ENCODE assay signal across 8 cellular contexts in genomic region chr17:64129765-64130558, GRCh38. TPM values are rescaled to one million over a fixed set of nuclear protein-coding genes. Genes with fewer than 3 reads are reported as not detected.
DNase-seq lines count a peak whose midpoint lies in the region; TF ChIP-seq lines count a peak whose summit lies in the region.

Gene ERN1 (minus strand): TSS chr17:64130144. CDS start chr17:64130029, 115 bp downstream.

- H4K20me1 ChIP-seq in Loucy (ENCODE audit: insufficient read depth, low read length, poor library complexity, severe bottlenecking) = peaks cover 3% of the 10 kb centered on the region

- no peaks in the 10 kb centered on the region for H3K27me3 ChIP-seq in Loucy (ENCODE audit: insufficient read depth, low read length, poor library complexity, severe bottlenecking)

- no peak for TF ChIP-seq CTCF in Loucy (conservative IDR thresholded peaks at IDR 0.05; ENCODE audit: low read length)
- TF ChIP-seq CTCF in fibroblast of the aortic adventitia (IDR thresholded peaks at IDR 0.05; ENCODE audit: insufficient read depth, low read length) = no peak
- TF ChIP-seq CTCF in nephron progenitor cell (IDR thresholded peaks at IDR 0.05) = no peak

- H3K4me1 Mint-ChIP-seq in nephron progenitor cell = peaks cover 42% of the 10 kb centered on the region
- peaks cover 65% of the 10 kb centered on the region for H3K4me1 Mint-ChIP-seq in stimulated activated naive CD8-positive, alpha-beta T cell treated with anti-CD3 and anti-CD28 coated beads, Interleukin-15, Interleukin-2, amounts not matched to agents 100 ng/mL and 50 ng/mL, for 24 hours (ENCODE audit: low read depth)

- H3K36me3 ChIP-seq in Loucy (ENCODE audit: insufficient read depth, low read length) = no peaks in the 10 kb centered on the region

- H3K4me3 Mint-ChIP-seq in nephron progenitor cell = peak within 1 kb of the TSS; percentile 88
- H3K4me3 Mint-ChIP-seq in stimulated activated naive CD8-positive, alpha-beta T cell treated with anti-CD3 and anti-CD28 coated beads, Interleukin-15, Interleukin-2, amounts not matched to agents 100 ng/mL and 50 ng/mL, for 24 hours = peak within 1 kb of the TSS; percentile 88

- H3K4me2 ChIP-seq in Loucy (ENCODE audit: low read depth, low read length, poor library complexity, severe bottlenecking) = peak within 1 kb of the TSS; percentile 99

- H3K9me3 ChIP-seq in Loucy (ENCODE audit: insufficient read depth, low read depth, low read length) = no peaks in the 10 kb centered on the region

- DNase-seq in EL = peak; percentile 93
- DNase-seq in GOT3 (lab: John Stamatoyannopoulos, UW) = peak; percentile 85
- DNase-seq in SIG-M5 (lab: John Stamatoyannopoulos, UW) = peak; percentile 44
- peak; percentile 96 for DNase-seq in activated effector memory CD4-positive, alpha-beta T cell treated with anti-CD3 and anti-CD28 coated beads, Interleukin-2, amount 50 U/mL, for 16 hours
- peak; percentile 91 for DNase-seq in fibroblast of the aortic adventitia (ENCODE audit: low read depth)
- peak; percentile 93 for DNase-seq in nephron progenitor cell

- peak within 1 kb of the TSS; percentile 86 for H3K9ac ChIP-seq in Loucy (ENCODE audit: low read depth, low read length, poor library complexity, severe bottlenecking)

- peaks cover 24% of the 10 kb centered on the region for H3K27me3 Mint-ChIP-seq in nephron progenitor cell (ENCODE audit: low read depth, poor library complexity)
- no peaks in the 10 kb centered on the region for H3K27me3 Mint-ChIP-seq in stimulated activated naive CD8-positive, alpha-beta T cell treated with anti-CD3 and anti-CD28 coated beads, Interleukin-15, Interleukin-2, amounts not matched to agents 100 ng/mL and 50 ng/mL, for 24 hours

- H3F3A ChIP-seq in Loucy (ENCODE audit: low read depth) = 0 out of 2 replicates have a peak, but pooled peaks cover 4% of the 10 kb centered on the region

- peak within 1 kb of the TSS; percentile 94 for H3K4me3 ChIP-seq in Loucy (ENCODE audit: low read length, poor library complexity, severe bottlenecking)
- peak within 1 kb of the TSS; percentile 79 for H3K4me3 ChIP-seq in fibroblast of the aortic adventitia (ENCODE audit: low read depth, low read length)

- H3K27ac Mint-ChIP-seq in nephron progenitor cell = peak within 1 kb of the TSS; percentile 64
- H3K27ac Mint-ChIP-seq in stimulated activated naive CD8-positive, alpha-beta T cell treated with anti-CD3 and anti-CD28 coated beads, Interleukin-15, Interleukin-2, amounts not matched to agents 100 ng/mL and 50 ng/mL, for 24 hours = peak within 1 kb of the TSS; percentile 84

- peaks cover 21% of the 10 kb centered on the region for H3K79me2 ChIP-seq in Loucy (ENCODE audit: insufficient read depth, low read length)

- H3K36me3 Mint-ChIP-seq in nephron progenitor cell (ENCODE audit: low read depth) = no peaks in the 10 kb centered on the region
- H3K36me3 Mint-ChIP-seq in stimulated activated naive CD8-positive, alpha-beta T cell treated with anti-CD3 and anti-CD28 coated beads, Interleukin-15, Interleukin-2, amounts not matched to agents 100 ng/mL and 50 ng/mL, for 24 hours (ENCODE audit: low read depth) = peaks cover 6% of the 10 kb centered on the region

- H3K9me3 Mint-ChIP-seq in nephron progenitor cell = no peaks in the 10 kb centered on the region
- no peaks in the 10 kb centered on the region for H3K9me3 Mint-ChIP-seq in stimulated activated naive CD8-positive, alpha-beta T cell treated with anti-CD3 and anti-CD28 coated beads, Interleukin-15, Interleukin-2, amounts not matched to agents 100 ng/mL and 50 ng/mL, for 24 hours

- H2AFZ ChIP-seq in Loucy (ENCODE audit: low read length) = peak within 1 kb of the TSS; percentile 75

- H3K4me1 ChIP-seq in Loucy (ENCODE audit: insufficient read depth, low read length, poor library complexity, severe bottlenecking) = peaks cover 23% of the 10 kb centered on the region

- no peaks in the 10 kb centered on the region for H3K9me2 ChIP-seq in Loucy (replicated peaks; ENCODE audit: low read depth, low read length)

RNA-seq across cellular contexts. Expression of gene ERN1, which starts in this region (rescaled TPM):
- 11.6 and 13.3 TPM in 2 replicates for total RNA-seq in fibroblast of the aortic adventitia (ENCODE audit: low replicate concordance)

Comparison
In these comparisons a context has a peak if more than half of its experiments do, and no peak if none do; other contexts are left out.
1. Peak in every context shown above with its lines: DNase-seq and H3K4me3 ChIP-seq.
2. DNase-seq: peak in every context shown above with its lines; median percentile 96 in activated effector memory CD4-positive, alpha-beta T cell treated with anti-CD3 and anti-CD28 coated beads, Interleukin-2, amount 50 U/mL, for 16 hours; 93 in EL; 93 in nephron progenitor cell; 91 in fibroblast of the aortic adventitia; 85 in GOT3; 44 in SIG-M5.